8 cellular contexts compared by ENCODE assay signal in genomic region chr17:49085046-49085445, GRCh38. TPM values are rescaled to one million over a fixed set of nuclear protein-coding genes. Genes with fewer than 3 reads are reported as not detected.
"Had no signal": no experiment of that assay in that cellular context is flagged by ENCODE, and none has a peak within 500 bp of the region (broad histone marks: within the 10 kb centered on the region; RNA-seq: fewer than 3 reads in every experiment).

No MANE protein-coding gene starts in this region.

RNA-seq across cellular contexts. Expression of gene B4GALNT2, which starts 47.5 kb away (rescaled TPM):
- total RNA-seq: activated CD4-positive, alpha-beta memory T cell treated with anti-CD3 and anti-CD28 coated beads, Interleukin-2, amount 10 ng/mL, durations not matched to agents 7 days and 5 days; activated CD4-positive, alpha-beta T cell treated with anti-CD3 and anti-CD28 coated beads, Interleukin-2, amount 10 ng/mL, durations not matched to agents 7 days and 5 days; activated CD8-positive, alpha-beta T cell treated with anti-CD3 and anti-CD28 coated beads, Interleukin-2, amount 10 ng/mL, durations not matched to agents 7 days and 5 days; activated naive CD8-positive, alpha-beta T cell treated with anti-CD3 and anti-CD28 coated beads, Interleukin-2, amount 10 ng/mL, durations not matched to agents 7 days and 5 days; activated T-helper 2 cell treated with anti-CD3 and anti-CD28 coated beads, Interferon-gamma antibody, Interleukin-2, Interleukin-4, amounts not matched to agents 10 μg/mL and 5 μg/mL and 100 μg/mL, durations not matched to agents 14 hours and 24 hours and 36 hours; ascending aorta; cardiac muscle cell; chondrocyte had no signal
